ENCODE assay signal across 8 cellular contexts in the genomic region with DNA sequence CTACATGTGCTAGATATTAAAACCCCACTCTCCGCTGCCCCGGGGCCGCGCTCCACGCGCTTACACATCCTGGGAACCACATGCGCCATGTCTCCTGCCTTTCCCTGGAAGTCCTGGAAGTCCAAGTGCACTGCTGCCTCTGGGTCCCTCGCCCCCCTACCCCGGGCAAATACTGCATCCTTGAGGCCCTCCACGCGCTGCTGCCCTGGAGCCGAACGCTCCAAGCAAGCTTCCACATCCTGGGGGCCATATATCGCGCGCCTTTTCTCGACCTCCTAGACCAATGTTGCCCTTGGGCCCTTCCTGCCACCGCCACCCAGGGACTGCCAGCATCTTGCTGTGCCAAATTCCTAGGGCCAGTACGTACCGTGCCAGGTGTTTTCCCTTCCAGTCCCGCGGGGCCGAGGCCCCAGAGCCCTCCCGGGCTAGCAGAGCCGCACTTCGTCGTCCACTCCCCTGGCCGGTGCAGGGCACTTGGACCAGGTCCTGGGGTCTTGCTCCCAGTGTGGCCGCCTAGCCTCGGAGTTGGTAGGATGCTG. TPM values are rescaled to one million over a fixed set of nuclear protein-coding genes. Genes with fewer than 3 reads are reported as not detected.
A peak's percentile ranks its signal among the peaks of the same experiment; 100 is the strongest.
DNase-seq lines count a peak whose midpoint lies in the region; TF ChIP-seq lines count a peak whose summit lies in the region.

No MANE protein-coding gene starts in this region.

- H3K27me3 Mint-ChIP-seq in Caco-2 (ENCODE audit: insufficient read depth, unreplicated experiment), result peaks cover 42% of the 10 kb centered on the region

- H3K27ac ChIP-seq in SJSA1 (no peak overlapping the region), rectal smooth muscle tissue (ENCODE audit: low read depth, low read length) (no peak overlapping the region)

- peak overlapping the region; percentile 64 for H3K4me3 Mint-ChIP-seq in Caco-2 (ENCODE audit: unreplicated experiment)

- peak overlapping the region; percentile 48 for H3K4me3 ChIP-seq in Caco-2 (ENCODE audit: low read depth, low read length)
- peak overlapping the region; percentile 71 for H3K4me3 ChIP-seq in SJSA1
- H3K4me3 ChIP-seq in foreskin fibroblast (ENCODE audit: low read depth in 1 of 2, low read length in 2 of 2), result peak overlapping the region; percentile 55 to 58
- peak overlapping the region; percentile 59 for H3K4me3 ChIP-seq in rectal smooth muscle tissue (ENCODE audit: low read length)

- BruUV-seq in Caco-2 (replicated peaks; lab: Mats Ljungman, UMichigan), result no TSS peak

- H3K27ac Mint-ChIP-seq in Caco-2 (ENCODE audit: unreplicated experiment), result no peak overlapping the region

- no peaks in the 10 kb centered on the region for H3K36me3 ChIP-seq in Caco-2 (ENCODE audit: control insufficient read depth, insufficient read depth, low read length)
- no peaks in the 10 kb centered on the region; the same call in 1 of the 2 replicates for H3K36me3 ChIP-seq in SJSA1
- H3K36me3 ChIP-seq in rectal smooth muscle tissue (ENCODE audit: control insufficient read depth, insufficient read depth, low read length), result no peaks in the 10 kb centered on the region

- CTCF ChIA-PET in Caco-2 (lab: Charles Lee), result interaction anchor here (0.7 kb wide), 1 partner anchor 255 kb away, joined by 3 read pairs; no protein-coding TSS in a partner anchor

- H3K9me3 Mint-ChIP-seq in Caco-2 (ENCODE audit: unreplicated experiment), result no peaks in the 10 kb centered on the region

- peaks cover 7% of the 10 kb centered on the region for H3K4me1 Mint-ChIP-seq in Caco-2 (ENCODE audit: low read depth, unreplicated experiment)

- intact Hi-C loops in Caco-2 (cut with micrococcal nuclease; ENCODE audit: unreplicated experiment), result no loop called here

- H3K36me3 Mint-ChIP-seq in Caco-2 (ENCODE audit: insufficient read depth, unreplicated experiment), result no peaks in the 10 kb centered on the region

- H3K9me3 ChIP-seq in Caco-2 (no peaks in the 10 kb centered on the region), SJSA1 (replicated peaks) (peaks cover 4% of the 10 kb centered on the region)

- DNase-seq in Caco-2, result no peak
- DNase-seq in SJSA1 (ENCODE audit: low read depth in 1 of 2, low spot score in 2 of 2), result no peak
- no peak for DNase-seq in foreskin fibroblast
- no peak for DNase-seq in stimulated activated CD4-positive, alpha-beta T cell treated with anti-CD3 and anti-CD28 coated beads, Interleukin-4, amount 100 ng/mL, for 1 hour
- DNase-seq in mesenteric fat pad (ENCODE audit: low spot score), result no peak
- DNase-seq in SIG-M5 treated with dmso at 0.1 percent for 504 hours (lab: John Stamatoyannopoulos, UW; ENCODE audit: unreplicated experiment), result no peak
- DNase-seq in hypothalamus (lab: John Stamatoyannopoulos, UW), result no peak

- peaks cover 15% of the 10 kb centered on the region for H3K27me3 ChIP-seq in Caco-2 (replicated peaks; ENCODE audit: control insufficient read depth, insufficient read depth, low read length)
- H3K27me3 ChIP-seq in SJSA1 (replicated peaks), result no peaks in the 10 kb centered on the region; the same call in none of the 2 replicates
- peaks cover 30% of the 10 kb centered on the region for H3K27me3 ChIP-seq in rectal smooth muscle tissue (ENCODE audit: control insufficient read depth, insufficient read depth, low read length)

- POLR2A ChIA-PET in Caco-2 (lab: Charles Lee), result no interaction called here

- peaks cover 13% of the 10 kb centered on the region; the same call in 1 of the 2 replicates for H3K4me1 ChIP-seq in Caco-2
- peaks cover 17% of the 10 kb centered on the region for H3K4me1 ChIP-seq in SJSA1 (replicated peaks)
- H3K4me1 ChIP-seq in rectal smooth muscle tissue (ENCODE audit: control insufficient read depth, insufficient read depth, low read length), result no peaks in the 10 kb centered on the region

- TF ChIP-seq CTCF in Caco-2 (IDR thresholded peaks at IDR 0.05; ENCODE audit: insufficient read depth in 1 of 2, low read depth in 1 of 2, low read length in 1 of 2, severe bottlenecking in 1 of 2, unreplicated experiment in 1 of 2) (no peak), foreskin fibroblast (IDR thresholded peaks at IDR 0.05; ENCODE audit: low read depth, low read length) (no peak)

- H3K9ac ChIP-seq in rectal smooth muscle tissue (ENCODE audit: low read length), result no peak overlapping the region

RNA-seq across cellular contexts. Expression of a gene that starts 0.8 kb away (rescaled TPM):
- total RNA-seq in Caco-2 (2022) (1.3 and 1.5 TPM in 2 replicates), mesenteric fat pad (0.19 TPM)
- total RNA-seq in SJSA1 (2014; rRNA removed; shearing (Covaris generic)), result 17.7 and 31.0 TPM in 2 replicates
